Comparison of ENCODE assay signal across 1 cellular context in genomic region chr7:21028186-21028989, GRCh38.
TF ChIP-seq lines count a peak whose summit lies in the region.

No MANE protein-coding gene starts in this region.

TF ChIP-seq in HEK293, 187 proteins besides CTCF, POLR2A, EP300 and RAD21 (continued from another document):
- TF ChIP-seq PRDM1 (tag by site-specific recombination; IDR thresholded peaks at IDR 0.05) (no peak), SP2 (tag by site-specific recombination; IDR thresholded peaks at IDR 0.05) (no peak), ZFP3 (tag by site-specific recombination; IDR thresholded peaks at IDR 0.05; ENCODE audit: low read depth) (no peak), ZNF473 (tag by site-specific recombination; IDR thresholded peaks at IDR 0.05) (no peak), ZNF391 (tag by site-specific recombination; IDR thresholded peaks at IDR 0.05; ENCODE audit: borderline replicate concordance, low read depth) (no peak), BCL11A (tag by site-specific recombination; IDR thresholded peaks at IDR 0.05; ENCODE audit: low read depth) (no peak), ZBTB26 (tag by site-specific recombination; optimal IDR thresholded peaks at IDR 0.05) (no peak), ZNF600 (tag by site-specific recombination; IDR thresholded peaks at IDR 0.05) (no peak), ZBTB1 (tag by site-specific recombination; IDR thresholded peaks at IDR 0.05) (no peak), ZNF280C (tag by site-specific recombination; IDR thresholded peaks at IDR 0.05) (no peak), ZNF514 (tag by site-specific recombination; IDR thresholded peaks at IDR 0.05) (no peak), KLF7 (tag by site-specific recombination; IDR thresholded peaks at IDR 0.05; ENCODE audit: borderline replicate concordance) (no peak), ZBTB7A (tag by site-specific recombination; IDR thresholded peaks at IDR 0.05; ENCODE audit: low read depth) (no peak), ZNF692 (tag by site-specific recombination; IDR thresholded peaks at IDR 0.05) (peak; percentile 51; the same call in 1 of the 2 replicates), ZNF548 (tag by site-specific recombination; IDR thresholded peaks at IDR 0.05) (no peak), ZNF121 (tag by site-specific recombination; IDR thresholded peaks at IDR 0.05) (no peak), ZIC2 (tag by site-specific recombination; IDR thresholded peaks at IDR 0.05) (peak; percentile 65), ZNF426 (tag by site-specific recombination; IDR thresholded peaks at IDR 0.05) (no peak), ZNF274 (IDR thresholded peaks at IDR 0.05; ENCODE audit: low read length) (no peak), ZNF274 (tag by site-specific recombination; IDR thresholded peaks at IDR 0.05; ENCODE audit: borderline replicate concordance) (no peak), ZNF585B (tag by site-specific recombination; IDR thresholded peaks at IDR 0.05) (no peak), ELK4 (IDR thresholded peaks at IDR 0.05; ENCODE audit: borderline replicate concordance, low read depth, low read length) (no peak), MZF1 (tag by site-specific recombination; IDR thresholded peaks at IDR 0.05; ENCODE audit: borderline replicate concordance) (no peak), PRDM6 (tag by site-specific recombination; IDR thresholded peaks at IDR 0.05) (no peak; the same call in 1 of the 2 replicates), KLF10 (tag by site-specific recombination; IDR thresholded peaks at IDR 0.05) (no peak), KLF8 (tag by site-specific recombination; IDR thresholded peaks at IDR 0.05) (no peak), ZXDB (tag by site-specific recombination; IDR thresholded peaks at IDR 0.05) (peak; percentile 16; the same call in 1 of the 2 replicates), ZNF24 (tag by site-specific recombination; IDR thresholded peaks at IDR 0.05) (no peak), GLIS1 (tag by site-specific recombination; IDR thresholded peaks at IDR 0.05) (peak; percentile 71), ZBTB8A (tag by site-specific recombination; IDR thresholded peaks at IDR 0.05) (peak; percentile 32; the same call in 1 of the 2 replicates), ZBTB21 (tag by site-specific recombination; IDR thresholded peaks at IDR 0.05) (no peak), ZNF521 (tag by site-specific recombination; IDR thresholded peaks at IDR 0.05) (no peak), FEZF1 (tag by site-specific recombination; IDR thresholded peaks at IDR 0.05) (0 out of 2 replicates have a peak, but pooled peaks have one; percentile 10), ZNF555 (tag by site-specific recombination; conservative IDR thresholded peaks at IDR 0.05) (no peak), ZNF37A (tag by site-specific recombination; IDR thresholded peaks at IDR 0.05) (no peak), OSR2 (tag by site-specific recombination; IDR thresholded peaks at IDR 0.05) (peak; percentile 79), ZNF302 (tag by site-specific recombination; IDR thresholded peaks at IDR 0.05; ENCODE audit: low read depth) (no peak), ZNF184 (tag by site-specific recombination; IDR thresholded peaks at IDR 0.05) (no peak), ZNF510 (tag by site-specific recombination; IDR thresholded peaks at IDR 0.05; ENCODE audit: insufficient replicate concordance) (no peak), KLF16 (tag by site-specific recombination; IDR thresholded peaks at IDR 0.05) (no peak), ZNF645 (tag by site-specific recombination; IDR thresholded peaks at IDR 0.05) (no peak), ZNF843 (tag by site-specific recombination; IDR thresholded peaks at IDR 0.05) (no peak), HOXC10 (CRISPR knock-in tag; IDR thresholded peaks at IDR 0.05) (no peak), ZSCAN4 (tag by site-specific recombination; IDR thresholded peaks at IDR 0.05) (peak; percentile 14; the same call in 1 of the 2 replicates), ZNF404 (tag by site-specific recombination; IDR thresholded peaks at IDR 0.05) (no peak), ZNF16 (tag by site-specific recombination; IDR thresholded peaks at IDR 0.05; ENCODE audit: low read depth) (no peak), ZNF544 (tag by site-specific recombination; IDR thresholded peaks at IDR 0.05) (no peak), ZNF530 (tag by site-specific recombination; IDR thresholded peaks at IDR 0.05; ENCODE audit: low read depth) (no peak), ZNF830 (tag by site-specific recombination; IDR thresholded peaks at IDR 0.05; ENCODE audit: low read depth) (no peak), MEIS1 (CRISPR knock-in tag; IDR thresholded peaks at IDR 0.05; ENCODE audit: borderline replicate concordance) (no peak), ZNF26 (tag by site-specific recombination; IDR thresholded peaks at IDR 0.05) (no peak), ZNF324 (tag by site-specific recombination; IDR thresholded peaks at IDR 0.05) (no peak), ZNF335 (tag by site-specific recombination; conservative IDR thresholded peaks at IDR 0.05) (peak; percentile 60), ZNF18 (tag by site-specific recombination; IDR thresholded peaks at IDR 0.05) (no peak), TRIM28 (IDR thresholded peaks at IDR 0.05; ENCODE audit: borderline replicate concordance, low read length) (no peak), ZNF114 (tag by site-specific recombination; IDR thresholded peaks at IDR 0.05) (no peak), ZNF146 (tag by site-specific recombination; IDR thresholded peaks at IDR 0.05) (no peak), ZNF155 (tag by site-specific recombination; IDR thresholded peaks at IDR 0.05) (no peak), ZNF423 (tag by site-specific recombination; IDR thresholded peaks at IDR 0.05) (no peak), ZNF362 (tag by site-specific recombination; IDR thresholded peaks at IDR 0.05) (no peak), ZNF623 (tag by site-specific recombination; IDR thresholded peaks at IDR 0.05) (no peak), ZBTB17 (tag by site-specific recombination; IDR thresholded peaks at IDR 0.05) (no peak), ZNF561 (tag by site-specific recombination; IDR thresholded peaks at IDR 0.05; ENCODE audit: borderline replicate concordance) (no peak)
TF ChIP-seq in HEK293: peak in this region for 19.
